Comparison of ENCODE assay signal across 1 cellular context in the genomic region with DNA sequence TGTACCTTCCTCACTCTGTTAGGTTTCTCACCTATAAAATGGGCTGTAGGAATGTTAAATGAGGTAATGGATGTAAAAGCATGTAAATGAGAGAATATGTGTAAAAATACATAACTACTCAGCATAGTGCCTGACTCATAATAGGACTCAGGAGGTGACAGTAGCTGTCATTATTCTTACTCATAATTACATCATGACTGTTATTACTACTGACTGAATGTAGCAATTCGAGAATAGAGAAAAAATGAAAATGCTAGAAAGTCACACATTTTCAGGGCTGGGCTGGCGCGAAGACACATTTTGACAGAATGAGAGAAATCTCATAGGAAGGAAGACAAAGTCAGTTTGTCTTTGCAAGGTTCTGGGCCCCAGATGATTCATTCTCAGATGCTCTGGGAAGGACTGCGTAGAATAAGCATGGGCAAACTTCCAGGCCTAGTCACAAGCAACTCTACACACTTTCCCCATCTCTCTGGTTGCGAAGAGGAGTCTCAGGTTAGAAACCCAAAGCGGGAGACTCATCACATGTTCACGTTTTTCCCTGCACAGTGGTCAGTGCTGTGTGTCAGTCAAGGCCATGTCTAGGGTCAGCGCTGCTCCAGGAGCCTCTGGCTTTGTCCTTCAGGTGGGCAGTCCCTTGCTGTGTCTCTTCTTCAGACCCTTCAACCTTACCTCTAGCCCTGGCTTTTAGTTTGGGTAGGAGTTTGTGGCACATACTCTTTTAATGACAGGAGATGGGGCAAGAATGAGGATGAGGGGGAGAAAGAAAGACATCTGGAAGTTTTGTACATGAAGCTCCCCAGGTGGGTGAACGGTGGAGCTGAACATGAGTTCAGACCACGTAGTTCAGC.
TF ChIP-seq lines count a peak whose summit lies in the region.

No MANE protein-coding gene starts in this region.

TF ChIP-seq in neural cell, 6 proteins besides CTCF, POLR2A, EP300 and RAD21 (continued from another document):
- no peak for TF ChIP-seq REST (IDR thresholded peaks at IDR 0.05; ENCODE audit: borderline replicate concordance)
